ENCODE assay signal across 2 cellular contexts in genomic region chr19:3987619-3988371, GRCh38.
A peak's percentile ranks its signal among the peaks of the same experiment; 100 is the strongest.
TF ChIP-seq lines count a peak whose summit lies in the region.

No MANE protein-coding gene starts in this region.

TF ChIP-seq in HEK293, 187 proteins besides CTCF, POLR2A, EP300 and RAD21 (continues in another document):
- TF ChIP-seq ZBTB8A (tag by site-specific recombination; IDR thresholded peaks at IDR 0.05) (peak; percentile 28), ZNF654 (tag by site-specific recombination; IDR thresholded peaks at IDR 0.05; ENCODE audit: low read depth) (peak; percentile 59), ZNF146 (tag by site-specific recombination; IDR thresholded peaks at IDR 0.05) (no peak), PATZ1 (tag by site-specific recombination; IDR thresholded peaks at IDR 0.05) (peak; percentile 66; the same call in 1 of the 2 replicates), YY2 (tag by site-specific recombination; IDR thresholded peaks at IDR 0.05) (no peak), YY1 (tag by site-specific recombination; IDR thresholded peaks at IDR 0.05) (0 out of 2 replicates have a peak, but pooled peaks have one; percentile 21), ZNF660 (tag by site-specific recombination; IDR thresholded peaks at IDR 0.05) (no peak), ZNF362 (tag by site-specific recombination; IDR thresholded peaks at IDR 0.05) (peak; percentile 91), SP7 (tag by site-specific recombination; IDR thresholded peaks at IDR 0.05) (peak; percentile 53; the same call in 1 of the 2 replicates), ZBTB17 (tag by site-specific recombination; IDR thresholded peaks at IDR 0.05) (0 out of 2 replicates have a peak, but pooled peaks have one; percentile 19), ZNF549 (tag by site-specific recombination; IDR thresholded peaks at IDR 0.05) (no peak), ZNF785 (tag by site-specific recombination; IDR thresholded peaks at IDR 0.05) (peak; percentile 98), PRDM10 (tag by site-specific recombination; IDR thresholded peaks at IDR 0.05) (peak; percentile 84), ZNF335 (tag by site-specific recombination; conservative IDR thresholded peaks at IDR 0.05) (peak; percentile 70), ZNF843 (tag by site-specific recombination; IDR thresholded peaks at IDR 0.05) (peak; percentile 34; the same call in 1 of the 2 replicates), ZSCAN5A (tag by site-specific recombination; IDR thresholded peaks at IDR 0.05) (0 out of 2 replicates have a peak, but pooled peaks have one; percentile 58), ZNF366 (tag by site-specific recombination; conservative IDR thresholded peaks at IDR 0.05) (peak; percentile 79; the same call in 1 of the 2 replicates), ZNF664 (tag by site-specific recombination; IDR thresholded peaks at IDR 0.05) (peak; percentile 95), BCL11A (tag by site-specific recombination; IDR thresholded peaks at IDR 0.05; ENCODE audit: low read depth) (no peak), ZNF580 (tag by site-specific recombination; IDR thresholded peaks at IDR 0.05) (peak; percentile 95), ZNF629 (tag by site-specific recombination; IDR thresholded peaks at IDR 0.05) (peak; percentile 43; the same call in 1 of the 2 replicates), KLF7 (tag by site-specific recombination; IDR thresholded peaks at IDR 0.05; ENCODE audit: borderline replicate concordance) (0 out of 2 replicates have a peak, but pooled peaks have one; percentile 15), GFI1B (tag by site-specific recombination; IDR thresholded peaks at IDR 0.05) (0 out of 2 replicates have a peak, but pooled peaks have one; percentile 5)

TF ChIP-seq in GM12878, 131 proteins besides CTCF, POLR2A, EP300 and RAD21 (continues in another document):
- peak; percentile 62 for TF ChIP-seq YY1 (IDR thresholded peaks at IDR 0.05; ENCODE audit: low read depth, low read length)
- peak; percentile 43; the same call in 1 of the 2 replicates for TF ChIP-seq SMARCA5 (IDR thresholded peaks at IDR 0.05)
- TF ChIP-seq ZBTB11 (CRISPR knock-in tag; IDR thresholded peaks at IDR 0.05) = no peak
- TF ChIP-seq ZNF24 (IDR thresholded peaks at IDR 0.05) = no peak
- TF ChIP-seq EED (IDR thresholded peaks at IDR 0.05; ENCODE audit: low read depth) = 0 out of 2 replicates have a peak, but pooled peaks have one; percentile 26
- TF ChIP-seq ZNF384 (IDR thresholded peaks at IDR 0.05; ENCODE audit: borderline replicate concordance, low read depth, low read length) = peak; percentile 98
- TF ChIP-seq ESRRA (IDR thresholded peaks at IDR 0.05; ENCODE audit: low read length) = no peak
- peak; percentile 46; the same call in 1 of the 2 replicates for TF ChIP-seq ZBTB40 (IDR thresholded peaks at IDR 0.05; ENCODE audit: borderline replicate concordance)
- TF ChIP-seq CBX3 (IDR thresholded peaks at IDR 0.05; ENCODE audit: borderline replicate concordance, low read depth) = no peak
- TF ChIP-seq ZNF592 (IDR thresholded peaks at IDR 0.05) = no peak
- no peak for TF ChIP-seq NFIC (IDR thresholded peaks at IDR 0.05; ENCODE audit: low read depth, low read length)
- no peak for TF ChIP-seq SRF (IDR thresholded peaks at IDR 0.05; ENCODE audit: low read depth in 2 of 2, low read length in 2 of 2)
- TF ChIP-seq BCL11A (IDR thresholded peaks at IDR 0.05; ENCODE audit: low read depth, low read length) = no peak
- no peak for TF ChIP-seq CBX5 (IDR thresholded peaks at IDR 0.05; ENCODE audit: low read depth)
- peak; percentile 91 for TF ChIP-seq NRF1 (conservative IDR thresholded peaks at IDR 0.05; ENCODE audit: low read depth, low read length)
- peak; percentile 76; the same call in 1 of the 2 replicates for TF ChIP-seq ZNF207 (IDR thresholded peaks at IDR 0.05; ENCODE audit: borderline replicate concordance)
- TF ChIP-seq CUX1 (IDR thresholded peaks at IDR 0.05; ENCODE audit: insufficient replicate concordance, low read depth, low read length) = no peak
- no peak for TF ChIP-seq GABPA (IDR thresholded peaks at IDR 0.05; ENCODE audit: low read depth)
- TF ChIP-seq PKNOX1 (IDR thresholded peaks at IDR 0.05) = peak; percentile 37; the same call in 1 of the 2 replicates
- TF ChIP-seq RUNX3 (IDR thresholded peaks at IDR 0.05; ENCODE audit: low read length) = peak; percentile 71
- no peak for TF ChIP-seq SIN3A (IDR thresholded peaks at IDR 0.05; ENCODE audit: low read depth, low read length)
- no peak for TF ChIP-seq GATAD2B (conservative IDR thresholded peaks at IDR 0.05; ENCODE audit: low read depth)
- peak; percentile 18 for TF ChIP-seq SKIL (IDR thresholded peaks at IDR 0.05; ENCODE audit: low read depth, poor library complexity, severe bottlenecking)
